ENCODE assay signal across 8 cellular contexts in the genomic region with DNA sequence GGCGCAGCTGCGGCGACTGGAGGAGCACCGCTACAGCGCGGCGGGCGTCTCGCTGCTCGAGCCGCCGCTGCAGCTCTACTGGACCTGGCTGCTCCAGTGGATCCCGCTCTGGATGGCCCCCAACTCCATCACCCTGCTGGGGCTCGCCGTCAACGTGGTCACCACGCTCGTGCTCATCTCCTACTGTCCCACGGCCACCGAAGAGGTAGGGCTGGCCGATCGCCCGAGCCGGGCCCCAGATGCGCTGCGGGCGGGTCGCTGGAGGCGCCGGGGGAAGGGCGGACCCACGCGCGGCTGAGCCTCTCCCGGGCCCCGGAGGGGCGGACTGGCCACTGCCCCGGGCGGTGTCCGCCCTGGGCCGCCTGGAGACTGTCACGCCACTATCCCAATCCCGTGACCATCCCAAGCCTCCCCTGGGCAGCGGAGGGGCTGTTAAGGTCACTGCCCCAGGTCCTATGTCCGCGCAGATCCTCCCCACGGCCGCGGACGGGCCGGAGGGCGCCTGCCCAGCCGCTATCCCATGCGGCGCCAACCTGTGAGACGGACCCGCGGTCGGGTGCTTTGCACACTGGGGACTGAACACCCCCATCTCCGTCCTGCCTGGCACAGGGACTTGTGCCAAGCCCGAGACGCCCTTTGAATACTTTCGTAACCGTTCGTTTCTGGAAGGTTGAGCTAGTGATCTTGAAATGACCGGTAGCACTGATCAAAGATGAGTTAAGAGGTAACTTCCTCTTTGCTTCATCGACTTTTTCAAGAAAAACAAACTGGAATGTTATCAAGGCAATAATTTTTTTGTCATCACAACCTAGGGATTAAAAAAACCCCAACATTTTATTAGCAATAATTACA. TPM values are rescaled to one million over a fixed set of nuclear protein-coding genes. Genes with fewer than 3 reads are reported as not detected.
DNase-seq lines count a peak whose midpoint lies in the region; TF ChIP-seq lines count a peak whose summit lies in the region.

No MANE protein-coding gene starts in this region.

- TF ChIP-seq CTCF in 22Rv1 (IDR thresholded peaks at IDR 0.05) (no peak), GM10248 (IDR thresholded peaks at IDR 0.05; ENCODE audit: control extremely low read depth, extremely low read depth, low read depth, missing control alignments) (no peak), HFFc6 (IDR thresholded peaks at IDR 0.05) (no peak; the same call in 1 of the 2 replicates), thyroid gland (IDR thresholded peaks at IDR 0.05) (peak in 1 of 6 experiments; percentile 2)

- H3K4me3 Mint-ChIP-seq in HFFc6: peak overlapping the region; percentile 94
- H3K4me3 Mint-ChIP-seq in activated CD4-positive, alpha-beta memory T cell treated with anti-CD3 and anti-CD28 coated beads, Interleukin-2, amount 10 ng/mL, durations not matched to agents 7 days and 5 days: peak overlapping the region; percentile 87

- peaks cover 5% of the 10 kb centered on the region; the same call in 1 of the 2 replicates for H3K9me3 Mint-ChIP-seq in HFFc6
- no peaks in the 10 kb centered on the region for H3K9me3 Mint-ChIP-seq in activated CD4-positive, alpha-beta memory T cell treated with anti-CD3 and anti-CD28 coated beads, Interleukin-2, amount 10 ng/mL, durations not matched to agents 7 days and 5 days

- peak in 1 of 2 donors; percentile 79 for TF ChIP-seq POLR2A in thyroid gland (IDR thresholded peaks at IDR 0.05)

- peak overlapping the region; percentile 72 to 91 (median 88) for H3K4me3 ChIP-seq in thyroid gland (replicated peaks in 1 of 3)

- H3K4me1 Mint-ChIP-seq in HFFc6 (ENCODE audit: low read depth): peaks cover 55% of the 10 kb centered on the region
- peaks cover 38% of the 10 kb centered on the region for H3K4me1 Mint-ChIP-seq in activated CD4-positive, alpha-beta memory T cell treated with anti-CD3 and anti-CD28 coated beads, Interleukin-2, amount 10 ng/mL, durations not matched to agents 7 days and 5 days

- H3K27me3 ChIP-seq in thyroid gland: no peaks in the 10 kb centered on the region

- 0 to 1% methylated on average over 15 to 16 of the region's 67 CpGs for WGBS in thyroid gland, 2 donors

- no peaks in the 10 kb centered on the region for H3K36me3 ChIP-seq in thyroid gland

- intact Hi-C loops in thyroid gland (cut with DNase I): no loop called here

- DNase-seq in GM10248 (ENCODE audit: extremely low spot score) (peak; percentile 29), HFFc6 (no peak), M059J (ENCODE audit: low read depth) (peak; percentile 53), fibroblast of gingiva (ENCODE audit: low read depth) (peak; percentile 41), mucosa of gallbladder (ENCODE audit: low spot score) (peak; percentile 62), thyroid gland (peak; percentile 83 to 84)
- peak; percentile 20 for DNase-seq in activated CD4-positive, alpha-beta memory T cell treated with anti-CD3 and anti-CD28 coated beads, Interleukin-2, amount 10 ng/mL, durations not matched to agents 7 days and 5 days

- no peaks in the 10 kb centered on the region for H3K9me3 ChIP-seq in thyroid gland

- H3K27ac Mint-ChIP-seq in HFFc6: peak overlapping the region; percentile 85
- H3K27ac Mint-ChIP-seq in activated CD4-positive, alpha-beta memory T cell treated with anti-CD3 and anti-CD28 coated beads, Interleukin-2, amount 10 ng/mL, durations not matched to agents 7 days and 5 days: peak overlapping the region; percentile 69

- H3K36me3 Mint-ChIP-seq in HFFc6 (ENCODE audit: low read depth): no peaks in the 10 kb centered on the region
- peaks cover 2% of the 10 kb centered on the region for H3K36me3 Mint-ChIP-seq in activated CD4-positive, alpha-beta memory T cell treated with anti-CD3 and anti-CD28 coated beads, Interleukin-2, amount 10 ng/mL, durations not matched to agents 7 days and 5 days (ENCODE audit: low read depth)

- H3K27ac ChIP-seq in 22Rv1: peak overlapping the region; percentile 98
- H3K27ac ChIP-seq in thyroid gland: peak overlapping the region; percentile 94 to 97 (median 96)

- POLR2A ChIA-PET in GM10248 (lab: Yijun Ruan, JAX): interaction anchor here (1.1 kb wide), 1 partner anchor 20 kb away, joined by 3 read pairs; no protein-coding TSS in a partner anchor
- POLR2A ChIA-PET in activated CD4-positive, alpha-beta memory T cell treated with anti-CD3 and anti-CD28 coated beads, Interleukin-2, amount 10 ng/mL, durations not matched to agents 7 days and 5 days (lab: Charles Lee): interaction anchor here (0.8 to 1.6 kb wide), 5 partner anchors 10 to 363 kb away, joined by 3 to 4 read pairs (median 3); no protein-coding TSS in a partner anchor

- H3K4me1 ChIP-seq in thyroid gland: peaks cover 30 to 49% of the 10 kb centered on the region in 2 donors

- H3K27me3 Mint-ChIP-seq in HFFc6 (ENCODE audit: insufficient read depth): no peaks in the 10 kb centered on the region; the same call in 1 of the 2 replicates
- no peaks in the 10 kb centered on the region for H3K27me3 Mint-ChIP-seq in activated CD4-positive, alpha-beta memory T cell treated with anti-CD3 and anti-CD28 coated beads, Interleukin-2, amount 10 ng/mL, durations not matched to agents 7 days and 5 days

- CTCF ChIA-PET in GM10248 (lab: Yijun Ruan, JAX): interaction anchor here (0.8 to 3.2 kb wide), 6 partner anchors 10 to 74 kb away, joined by 3 to 12 read pairs (median 4); no protein-coding TSS in a partner anchor
- CTCF ChIA-PET in activated CD4-positive, alpha-beta memory T cell treated with anti-CD3 and anti-CD28 coated beads, Interleukin-2, amount 10 ng/mL, durations not matched to agents 7 days and 5 days (lab: Charles Lee): interaction anchor here (1.3 to 2.2 kb wide), 3 partner anchors 14 to 291 kb away, joined by 3 to 5 read pairs (median 4); no protein-coding TSS in a partner anchor

RNA-seq across cellular contexts. Expression of a gene that starts 0.7 kb away (rescaled TPM):
- total RNA-seq in HFFc6 (2021; fragmentation: NEBNext Ultra II Directional; extraction: Animal tissue kit (Norgen Biotek cat#: 25700)): 10 to 100 TPM; 28.1 to 38.8 (median 34.5) TPM
- total RNA-seq in M059J (2014; rRNA removed; shearing (Covaris generic)): 28.6 and 34.6 TPM in 2 replicates
- total RNA-seq in activated CD4-positive, alpha-beta memory T cell treated with anti-CD3 and anti-CD28 coated beads, Interleukin-2, amount 10 ng/mL, durations not matched to agents 7 days and 5 days: 10 to 100 TPM; 17.0 to 17.3 TPM
- total RNA-seq in mucosa of gallbladder (88.7 TPM), thyroid gland (100 to 1,000 TPM in 3 of 4 donors, 10 to 100 TPM in 1; 94.5 to 177 (median 150) TPM)

RNA-seq across cellular contexts. Expression of a gene that starts 41.1 kb away (rescaled TPM):
- total RNA-seq in HFFc6 (2021; fragmentation: NEBNext Ultra II Directional; extraction: Animal tissue kit (Norgen Biotek cat#: 25700)): not detected
- 0.76 TPM in 1 of 2 replicates, not detected in the other for total RNA-seq in M059J (2014; rRNA removed; shearing (Covaris generic))
- under 1 TPM; 0.28 to 0.30 TPM for total RNA-seq in activated CD4-positive, alpha-beta memory T cell treated with anti-CD3 and anti-CD28 coated beads, Interleukin-2, amount 10 ng/mL, durations not matched to agents 7 days and 5 days
- total RNA-seq in mucosa of gallbladder: 0.32 TPM
- under 1 TPM in 1 of 4 donors, not detected in 3; 0.67 TPM for total RNA-seq in thyroid gland
